In the genomic region with DNA sequence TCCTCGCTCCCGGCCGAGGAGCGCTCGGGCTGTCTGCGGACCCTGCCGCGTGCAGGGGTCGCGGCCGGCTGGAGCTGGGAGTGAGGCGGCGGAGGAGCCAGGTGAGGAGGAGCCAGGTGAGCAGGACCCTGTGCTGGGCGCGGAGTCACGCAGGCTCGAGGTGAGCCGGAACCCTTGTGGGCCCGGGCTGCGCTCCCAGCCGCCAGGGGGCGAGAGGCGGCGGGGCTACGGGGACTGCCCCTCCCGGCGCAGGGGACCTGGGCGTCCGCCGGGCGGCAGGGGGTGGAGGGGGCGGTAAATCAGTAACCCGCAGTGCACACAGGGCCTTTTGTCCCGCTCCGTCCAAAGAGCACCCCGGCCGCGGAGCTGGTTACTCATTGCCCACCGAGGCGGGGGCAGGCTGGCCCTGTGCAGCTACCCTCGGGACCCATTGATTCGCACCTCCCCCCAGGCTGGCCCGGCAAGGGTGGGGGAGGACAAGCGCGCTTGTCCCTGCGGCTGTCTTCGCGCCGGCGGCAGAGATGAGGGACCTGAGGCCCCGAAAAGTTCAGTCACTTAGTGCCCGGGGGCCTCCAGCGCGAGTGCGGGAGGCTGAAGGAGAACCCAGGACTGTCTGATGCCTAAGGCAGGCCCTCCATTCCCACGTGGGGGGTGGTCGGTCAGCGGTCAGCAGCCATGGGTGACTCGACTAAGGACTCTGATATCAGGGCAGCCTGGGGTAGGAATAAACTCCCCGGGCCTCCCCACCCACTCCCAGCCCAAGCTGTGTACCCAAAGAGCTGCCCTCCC, we compare ENCODE assay signal across 1 cellular context.
TF ChIP-seq lines count a peak whose summit lies in the region.

No MANE protein-coding gene starts in this region.

TF ChIP-seq in K562, 482 proteins besides CTCF, POLR2A, EP300 and RAD21 (continued from another document and continues in another):
- TF ChIP-seq, protein P1, sequence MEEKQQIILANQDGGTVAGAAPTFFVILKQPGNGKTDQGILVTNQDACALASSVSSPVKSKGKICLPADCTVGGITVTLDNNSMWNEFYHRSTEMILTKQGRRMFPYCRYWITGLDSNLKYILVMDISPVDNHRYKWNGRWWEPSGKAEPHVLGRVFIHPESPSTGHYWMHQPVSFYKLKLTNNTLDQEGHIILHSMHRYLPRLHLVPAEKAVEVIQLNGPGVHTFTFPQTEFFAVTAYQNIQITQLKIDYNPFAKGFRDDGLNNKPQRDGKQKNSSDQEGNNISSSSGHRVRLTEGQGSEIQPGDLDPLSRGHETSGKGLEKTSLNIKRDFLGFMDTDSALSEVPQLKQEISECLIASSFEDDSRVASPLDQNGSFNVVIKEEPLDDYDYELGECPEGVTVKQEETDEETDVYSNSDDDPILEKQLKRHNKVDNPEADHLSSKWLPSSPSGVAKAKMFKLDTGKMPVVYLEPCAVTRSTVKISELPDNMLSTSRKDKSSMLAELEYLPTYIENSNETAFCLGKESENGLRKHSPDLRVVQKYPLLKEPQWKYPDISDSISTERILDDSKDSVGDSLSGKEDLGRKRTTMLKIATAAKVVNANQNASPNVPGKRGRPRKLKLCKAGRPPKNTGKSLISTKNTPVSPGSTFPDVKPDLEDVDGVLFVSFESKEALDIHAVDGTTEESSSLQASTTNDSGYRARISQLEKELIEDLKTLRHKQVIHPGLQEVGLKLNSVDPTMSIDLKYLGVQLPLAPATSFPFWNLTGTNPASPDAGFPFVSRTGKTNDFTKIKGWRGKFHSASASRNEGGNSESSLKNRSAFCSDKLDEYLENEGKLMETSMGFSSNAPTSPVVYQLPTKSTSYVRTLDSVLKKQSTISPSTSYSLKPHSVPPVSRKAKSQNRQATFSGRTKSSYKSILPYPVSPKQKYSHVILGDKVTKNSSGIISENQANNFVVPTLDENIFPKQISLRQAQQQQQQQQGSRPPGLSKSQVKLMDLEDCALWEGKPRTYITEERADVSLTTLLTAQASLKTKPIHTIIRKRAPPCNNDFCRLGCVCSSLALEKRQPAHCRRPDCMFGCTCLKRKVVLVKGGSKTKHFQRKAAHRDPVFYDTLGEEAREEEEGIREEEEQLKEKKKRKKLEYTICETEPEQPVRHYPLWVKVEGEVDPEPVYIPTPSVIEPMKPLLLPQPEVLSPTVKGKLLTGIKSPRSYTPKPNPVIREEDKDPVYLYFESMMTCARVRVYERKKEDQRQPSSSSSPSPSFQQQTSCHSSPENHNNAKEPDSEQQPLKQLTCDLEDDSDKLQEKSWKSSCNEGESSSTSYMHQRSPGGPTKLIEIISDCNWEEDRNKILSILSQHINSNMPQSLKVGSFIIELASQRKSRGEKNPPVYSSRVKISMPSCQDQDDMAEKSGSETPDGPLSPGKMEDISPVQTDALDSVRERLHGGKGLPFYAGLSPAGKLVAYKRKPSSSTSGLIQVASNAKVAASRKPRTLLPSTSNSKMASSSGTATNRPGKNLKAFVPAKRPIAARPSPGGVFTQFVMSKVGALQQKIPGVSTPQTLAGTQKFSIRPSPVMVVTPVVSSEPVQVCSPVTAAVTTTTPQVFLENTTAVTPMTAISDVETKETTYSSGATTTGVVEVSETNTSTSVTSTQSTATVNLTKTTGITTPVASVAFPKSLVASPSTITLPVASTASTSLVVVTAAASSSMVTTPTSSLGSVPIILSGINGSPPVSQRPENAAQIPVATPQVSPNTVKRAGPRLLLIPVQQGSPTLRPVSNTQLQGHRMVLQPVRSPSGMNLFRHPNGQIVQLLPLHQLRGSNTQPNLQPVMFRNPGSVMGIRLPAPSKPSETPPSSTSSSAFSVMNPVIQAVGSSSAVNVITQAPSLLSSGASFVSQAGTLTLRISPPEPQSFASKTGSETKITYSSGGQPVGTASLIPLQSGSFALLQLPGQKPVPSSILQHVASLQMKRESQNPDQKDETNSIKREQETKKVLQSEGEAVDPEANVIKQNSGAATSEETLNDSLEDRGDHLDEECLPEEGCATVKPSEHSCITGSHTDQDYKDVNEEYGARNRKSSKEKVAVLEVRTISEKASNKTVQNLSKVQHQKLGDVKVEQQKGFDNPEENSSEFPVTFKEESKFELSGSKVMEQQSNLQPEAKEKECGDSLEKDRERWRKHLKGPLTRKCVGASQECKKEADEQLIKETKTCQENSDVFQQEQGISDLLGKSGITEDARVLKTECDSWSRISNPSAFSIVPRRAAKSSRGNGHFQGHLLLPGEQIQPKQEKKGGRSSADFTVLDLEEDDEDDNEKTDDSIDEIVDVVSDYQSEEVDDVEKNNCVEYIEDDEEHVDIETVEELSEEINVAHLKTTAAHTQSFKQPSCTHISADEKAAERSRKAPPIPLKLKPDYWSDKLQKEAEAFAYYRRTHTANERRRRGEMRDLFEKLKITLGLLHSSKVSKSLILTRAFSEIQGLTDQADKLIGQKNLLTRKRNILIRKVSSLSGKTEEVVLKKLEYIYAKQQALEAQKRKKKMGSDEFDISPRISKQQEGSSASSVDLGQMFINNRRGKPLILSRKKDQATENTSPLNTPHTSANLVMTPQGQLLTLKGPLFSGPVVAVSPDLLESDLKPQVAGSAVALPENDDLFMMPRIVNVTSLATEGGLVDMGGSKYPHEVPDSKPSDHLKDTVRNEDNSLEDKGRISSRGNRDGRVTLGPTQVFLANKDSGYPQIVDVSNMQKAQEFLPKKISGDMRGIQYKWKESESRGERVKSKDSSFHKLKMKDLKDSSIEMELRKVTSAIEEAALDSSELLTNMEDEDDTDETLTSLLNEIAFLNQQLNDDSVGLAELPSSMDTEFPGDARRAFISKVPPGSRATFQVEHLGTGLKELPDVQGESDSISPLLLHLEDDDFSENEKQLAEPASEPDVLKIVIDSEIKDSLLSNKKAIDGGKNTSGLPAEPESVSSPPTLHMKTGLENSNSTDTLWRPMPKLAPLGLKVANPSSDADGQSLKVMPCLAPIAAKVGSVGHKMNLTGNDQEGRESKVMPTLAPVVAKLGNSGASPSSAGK (IDR thresholded peaks at IDR 0.05): no peak
- TF ChIP-seq, protein P2, sequence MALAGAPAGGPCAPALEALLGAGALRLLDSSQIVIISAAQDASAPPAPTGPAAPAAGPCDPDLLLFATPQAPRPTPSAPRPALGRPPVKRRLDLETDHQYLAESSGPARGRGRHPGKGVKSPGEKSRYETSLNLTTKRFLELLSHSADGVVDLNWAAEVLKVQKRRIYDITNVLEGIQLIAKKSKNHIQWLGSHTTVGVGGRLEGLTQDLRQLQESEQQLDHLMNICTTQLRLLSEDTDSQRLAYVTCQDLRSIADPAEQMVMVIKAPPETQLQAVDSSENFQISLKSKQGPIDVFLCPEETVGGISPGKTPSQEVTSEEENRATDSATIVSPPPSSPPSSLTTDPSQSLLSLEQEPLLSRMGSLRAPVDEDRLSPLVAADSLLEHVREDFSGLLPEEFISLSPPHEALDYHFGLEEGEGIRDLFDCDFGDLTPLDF (CRISPR knock-in tag; IDR thresholded peaks at IDR 0.05): no peak
- no peak for TF ChIP-seq ZNF277 (CRISPR knock-in tag; IDR thresholded peaks at IDR 0.05; ENCODE audit: borderline replicate concordance)
- TF ChIP-seq HDAC3 (IDR thresholded peaks at IDR 0.05; ENCODE audit: borderline replicate concordance, partially characterized antibody): no peak
- 0 out of 2 replicates have a peak, but pooled peaks have one; percentile 39 for TF ChIP-seq BHLHE40 (IDR thresholded peaks at IDR 0.05; ENCODE audit: low read length)
- TF ChIP-seq NRF1 (conservative IDR thresholded peaks at IDR 0.05 in 1 of 2, IDR thresholded peaks at IDR 0.05 in 1 of 2): peak; percentile 66 to 73
- TF ChIP-seq KDM5B (IDR thresholded peaks at IDR 0.05; ENCODE audit: insufficient replicate concordance, low read depth, low read length): peak; percentile 66
- 0 out of 2 replicates have a peak, but pooled peaks have one; percentile 36 for TF ChIP-seq NR3C1 (CRISPR knock-in tag; IDR thresholded peaks at IDR 0.05)
- no peak for TF ChIP-seq HIVEP1 (CRISPR knock-in tag; IDR thresholded peaks at IDR 0.05)
- TF ChIP-seq PHF8 (IDR thresholded peaks at IDR 0.05; ENCODE audit: borderline replicate concordance, low read length): peak; percentile 77; the same call in 1 of the 2 replicates
- TF ChIP-seq SMAD4 (CRISPR knock-in tag; conservative IDR thresholded peaks at IDR 0.05): no peak; the same call in none of the 2 replicates
- no peak for TF ChIP-seq SNRNP70 (optimal IDR thresholded peaks at IDR 0.05; ENCODE audit: low read depth, low read length)
- TF ChIP-seq U2AF1 (optimal IDR thresholded peaks at IDR 0.05; ENCODE audit: low read depth, low read length): no peak
- peak in 1 of 2 experiments; percentile 27; a peak in 2 of 4 replicates for TF ChIP-seq RCOR1 (IDR thresholded peaks at IDR 0.05; ENCODE audit: borderline replicate concordance in 1 of 2, low read depth in 2 of 2, low read length in 2 of 2)
- no peak for TF ChIP-seq RBM17 (IDR thresholded peaks at IDR 0.05; ENCODE audit: borderline replicate concordance, low read depth, low read length)
- no peak for TF ChIP-seq MBD1 (CRISPR knock-in tag; IDR thresholded peaks at IDR 0.05)
- no peak for TF ChIP-seq ARID2 (IDR thresholded peaks at IDR 0.05)
- TF ChIP-seq ZNF76 (CRISPR knock-in tag; IDR thresholded peaks at IDR 0.05; ENCODE audit: borderline replicate concordance): no peak
- peak; percentile 77 for TF ChIP-seq RBM22 (IDR thresholded peaks at IDR 0.05; ENCODE audit: low read depth, low read length, poor library complexity, severe bottlenecking)
- TF ChIP-seq SNIP1 (IDR thresholded peaks at IDR 0.05; ENCODE audit: low read depth): no peak
- TF ChIP-seq ZNF707 (CRISPR knock-in tag; conservative IDR thresholded peaks at IDR 0.05): no peak
- TF ChIP-seq FOXK2 (conservative IDR thresholded peaks at IDR 0.05 in 1 of 2, IDR thresholded peaks at IDR 0.05 in 1 of 2; ENCODE audit: low read depth in 2 of 2): no peak
- TF ChIP-seq, protein P3, sequence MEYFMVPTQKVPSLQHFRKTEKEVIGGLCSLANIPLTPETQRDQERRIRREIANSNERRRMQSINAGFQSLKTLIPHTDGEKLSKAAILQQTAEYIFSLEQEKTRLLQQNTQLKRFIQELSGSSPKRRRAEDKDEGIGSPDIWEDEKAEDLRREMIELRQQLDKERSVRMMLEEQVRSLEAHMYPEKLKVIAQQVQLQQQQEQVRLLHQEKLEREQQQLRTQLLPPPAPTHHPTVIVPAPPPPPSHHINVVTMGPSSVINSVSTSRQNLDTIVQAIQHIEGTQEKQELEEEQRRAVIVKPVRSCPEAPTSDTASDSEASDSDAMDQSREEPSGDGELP (CRISPR knock-in tag; IDR thresholded peaks at IDR 0.05; ENCODE audit: borderline replicate concordance): peak; percentile 56; the same call in 1 of the 2 replicates
- TF ChIP-seq PREB (CRISPR knock-in tag; IDR thresholded peaks at IDR 0.05): no peak
- TF ChIP-seq, protein P4, sequence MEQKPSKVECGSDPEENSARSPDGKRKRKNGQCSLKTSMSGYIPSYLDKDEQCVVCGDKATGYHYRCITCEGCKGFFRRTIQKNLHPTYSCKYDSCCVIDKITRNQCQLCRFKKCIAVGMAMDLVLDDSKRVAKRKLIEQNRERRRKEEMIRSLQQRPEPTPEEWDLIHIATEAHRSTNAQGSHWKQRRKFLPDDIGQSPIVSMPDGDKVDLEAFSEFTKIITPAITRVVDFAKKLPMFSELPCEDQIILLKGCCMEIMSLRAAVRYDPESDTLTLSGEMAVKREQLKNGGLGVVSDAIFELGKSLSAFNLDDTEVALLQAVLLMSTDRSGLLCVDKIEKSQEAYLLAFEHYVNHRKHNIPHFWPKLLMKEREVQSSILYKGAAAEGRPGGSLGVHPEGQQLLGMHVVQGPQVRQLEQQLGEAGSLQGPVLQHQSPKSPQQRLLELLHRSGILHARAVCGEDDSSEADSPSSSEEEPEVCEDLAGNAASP (IDR thresholded peaks at IDR 0.05): no peak
- no peak for TF ChIP-seq SRSF1 (IDR thresholded peaks at IDR 0.05; ENCODE audit: low read depth, low read length)
- TF ChIP-seq, protein P5, sequence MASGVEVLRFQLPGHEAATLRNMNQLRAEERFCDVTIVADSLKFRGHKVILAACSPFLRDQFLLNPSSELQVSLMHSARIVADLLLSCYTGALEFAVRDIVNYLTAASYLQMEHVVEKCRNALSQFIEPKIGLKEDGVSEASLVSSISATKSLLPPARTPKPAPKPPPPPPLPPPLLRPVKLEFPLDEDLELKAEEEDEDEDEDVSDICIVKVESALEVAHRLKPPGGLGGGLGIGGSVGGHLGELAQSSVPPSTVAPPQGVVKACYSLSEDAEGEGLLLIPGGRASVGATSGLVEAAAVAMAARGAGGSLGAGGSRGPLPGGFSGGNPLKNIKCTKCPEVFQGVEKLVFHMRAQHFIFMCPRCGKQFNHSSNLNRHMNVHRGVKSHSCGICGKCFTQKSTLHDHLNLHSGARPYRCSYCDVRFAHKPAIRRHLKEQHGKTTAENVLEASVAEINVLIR (CRISPR knock-in tag; IDR thresholded peaks at IDR 0.05): no peak
- no peak for TF ChIP-seq ZC3H8 (IDR thresholded peaks at IDR 0.05)
- TF ChIP-seq LEF1 (IDR thresholded peaks at IDR 0.05): peak; percentile 27; the same call in 1 of the 2 replicates
- TF ChIP-seq ZNF121 (CRISPR knock-in tag; conservative IDR thresholded peaks at IDR 0.05): no peak
- no peak for TF ChIP-seq PKNOX1 (IDR thresholded peaks at IDR 0.05)
